9 cellular contexts compared by ENCODE assay signal in genomic region chr4:169115897-169116254, GRCh38.
A peak's percentile ranks its signal among the peaks of the same experiment; 100 is the strongest.
DNase-seq lines count a peak whose midpoint lies in the region; ATAC-seq, FAIRE-seq and TF ChIP-seq lines count a peak whose summit lies in the region.
"Had no signal": no experiment of that assay in that cellular context is flagged by ENCODE, and none has a peak within 500 bp of the region (broad histone marks: within the 10 kb centered on the region; RNA-seq: fewer than 3 reads in every experiment).

No MANE protein-coding gene starts in this region.

- peak overlapping the region; percentile 56 for H3K4me2 ChIP-seq in astrocyte (ENCODE audit: low read length)

- no peaks in the 10 kb centered on the region for H4K20me1 ChIP-seq in astrocyte (ENCODE audit: insufficient read depth, low read length)

- H3K4me3 ChIP-seq in astrocyte (ENCODE audit: insufficient read depth, low read depth, low read length): no peak overlapping the region

- H3K36me3 ChIP-seq in astrocyte (ENCODE audit: insufficient read depth, low read length): peaks cover 32% of the 10 kb centered on the region

- peaks cover 13% of the 10 kb centered on the region for H3K79me2 ChIP-seq in astrocyte (ENCODE audit: insufficient read depth, low read length)

- H2AFZ ChIP-seq in astrocyte (ENCODE audit: low read depth, low read length): no peak overlapping the region

- peaks cover 23% of the 10 kb centered on the region for H3K4me1 Mint-ChIP-seq in astrocyte (ENCODE audit: low read depth, unreplicated experiment)

- H3K27ac ChIP-seq in astrocyte (ENCODE audit: low read depth, low read length): peak overlapping the region; percentile 95

- TF ChIP-seq CTCF in astrocyte (IDR thresholded peaks at IDR 0.05; ENCODE audit: insufficient read depth, low read depth, low read length): peak; percentile 38

- DNase-seq in AG20443 (ENCODE audit: low spot score) (peak; percentile 83), HT1080 (ENCODE audit: low read depth) (peak; percentile 97), astrocyte (ENCODE audit: low read depth) (peak; percentile 99), lung microvascular endothelial cell (ENCODE audit: low read depth in 2 of 2) (peak; percentile 21 to 91), GM19238 (ENCODE audit: insufficient read length, low spot score) (no peak), DMS 273 (lab: John Stamatoyannopoulos, UW; ENCODE audit: unreplicated experiment) (no peak), C1 segment of cervical spinal cord (lab: John Stamatoyannopoulos, UW) (no peak)

- H3K27me3 Mint-ChIP-seq in astrocyte (ENCODE audit: low read depth, unreplicated experiment): no peaks in the 10 kb centered on the region
- H3K27me3 Mint-ChIP-seq: brain had no signal

- no peaks in the 10 kb centered on the region for H3K9me3 Mint-ChIP-seq in astrocyte (ENCODE audit: unreplicated experiment)
- H3K9me3 Mint-ChIP-seq: brain had no signal

- peak overlapping the region; percentile 71 for H3K4me3 Mint-ChIP-seq in astrocyte (ENCODE audit: unreplicated experiment)
- H3K4me3 Mint-ChIP-seq: brain had no signal

- peaks cover 10% of the 10 kb centered on the region for H3K36me3 Mint-ChIP-seq in astrocyte (ENCODE audit: low read depth, unreplicated experiment)

- ATAC-seq in GM21423 (IDR thresholded peaks at IDR 0.05; ENCODE audit: unreplicated experiment): no peak

- peaks cover 36% of the 10 kb centered on the region for H3K4me1 ChIP-seq in astrocyte (ENCODE audit: insufficient read depth, low read length)

- H3K27ac Mint-ChIP-seq in astrocyte (ENCODE audit: unreplicated experiment): peak overlapping the region; percentile 100

- peak overlapping the region; percentile 76 for H3K9ac ChIP-seq in astrocyte (ENCODE audit: low read length)

- no peaks in the 10 kb centered on the region for H3K27me3 ChIP-seq in astrocyte (ENCODE audit: insufficient read depth, low read length)

- peak; percentile 98 for FAIRE-seq in astrocyte (lab: Jason Lieb, UNC)

- H3K9me3 ChIP-seq in astrocyte (ENCODE audit: insufficient read depth, low read depth, low read length): no peaks in the 10 kb centered on the region

Comparison
In these comparisons a context has a peak if more than half of its experiments do, and no peak if none do; other contexts are left out.
1. DNase-seq: peak in AG20443 (single experiment), HT1080 (single experiment), astrocyte (single experiment) and lung microvascular endothelial cell (2 of 2); none in GM19238 (single experiment), DMS 273 (single experiment) and C1 segment of cervical spinal cord (0 of 14).